Comparison of ENCODE assay signal across 19 cellular contexts in genomic region chr13:106450991-106451390, GRCh38.
"Had no signal": no experiment of that assay in that cellular context is flagged by ENCODE, and none has a peak within 500 bp of the region (broad histone marks: within the 10 kb centered on the region; RNA-seq: fewer than 3 reads in every experiment).

No MANE protein-coding gene starts in this region.

- H3K27ac Mint-ChIP-seq: dendritic cell treated with granulocyte-macrophage colony-stimulating factor and Interleukin-4, amounts not matched to agents 40 ng/mL and 50 ng/mL, for 4 days; mesothelial cell of epicardium; naive B cell had no signal

- H3K27ac ChIP-seq: colonic mucosa, esophagus muscularis mucosa, foreskin keratinocyte, gastroesophageal sphincter, heart left ventricle, hepatocyte, left lung, lower lobe of right lung had no signal

- ATAC-seq: foreskin keratinocyte, gastroesophageal sphincter, heart left ventricle, left cardiac atrium, left lung, left ventricle myocardium superior, lower lobe of right lung, mucosa of descending colon had no signal

- H3K4me1 Mint-ChIP-seq: mesothelial cell of epicardium, naive B cell had no signal

- H3K4me1 ChIP-seq: colonic mucosa, esophagus muscularis mucosa, foreskin keratinocyte, gastroesophageal sphincter, heart left ventricle, left lung, lower lobe of right lung had no signal

- H3K27me3 Mint-ChIP-seq: dendritic cell treated with granulocyte-macrophage colony-stimulating factor and Interleukin-4, amounts not matched to agents 40 ng/mL and 50 ng/mL, for 4 days had no signal

- H3K4me3 Mint-ChIP-seq: dendritic cell treated with granulocyte-macrophage colony-stimulating factor and Interleukin-4, amounts not matched to agents 40 ng/mL and 50 ng/mL, for 4 days; mesothelial cell of epicardium; naive B cell had no signal

- H3K4me3 ChIP-seq: colonic mucosa, esophagus muscularis mucosa, gastroesophageal sphincter, heart left ventricle, hepatocyte, left lung, lower lobe of right lung, mucosa of descending colon had no signal

- H3K36me3 Mint-ChIP-seq: mesothelial cell of epicardium, naive B cell had no signal

- H3K9me3 Mint-ChIP-seq: dendritic cell treated with granulocyte-macrophage colony-stimulating factor and Interleukin-4, amounts not matched to agents 40 ng/mL and 50 ng/mL, for 4 days; mesothelial cell of epicardium had no signal

- H3K9me3 ChIP-seq: colonic mucosa, esophagus muscularis mucosa, gastroesophageal sphincter, heart left ventricle, left lung, lower lobe of right lung, mucosa of descending colon had no signal

- H3K27me3 ChIP-seq: colonic mucosa, esophagus muscularis mucosa, foreskin keratinocyte, gastroesophageal sphincter, heart left ventricle, hepatocyte, left lung had no signal

- DNase-seq: colonic mucosa; cortex of kidney; effector CD4-positive, alpha-beta T cell; effector memory CD4-positive, alpha-beta T cell; foreskin keratinocyte; heart left ventricle; hypothalamus; left cardiac atrium; left lung; left ventricle myocardium superior; lower lobe of right lung; mesenchymal stem cell; mucosa of descending colon; naive B cell had no signal

- H3K36me3 ChIP-seq: colonic mucosa, esophagus muscularis mucosa, gastroesophageal sphincter, heart left ventricle, left lung, lower lobe of right lung had no signal
